In the genomic region with DNA sequence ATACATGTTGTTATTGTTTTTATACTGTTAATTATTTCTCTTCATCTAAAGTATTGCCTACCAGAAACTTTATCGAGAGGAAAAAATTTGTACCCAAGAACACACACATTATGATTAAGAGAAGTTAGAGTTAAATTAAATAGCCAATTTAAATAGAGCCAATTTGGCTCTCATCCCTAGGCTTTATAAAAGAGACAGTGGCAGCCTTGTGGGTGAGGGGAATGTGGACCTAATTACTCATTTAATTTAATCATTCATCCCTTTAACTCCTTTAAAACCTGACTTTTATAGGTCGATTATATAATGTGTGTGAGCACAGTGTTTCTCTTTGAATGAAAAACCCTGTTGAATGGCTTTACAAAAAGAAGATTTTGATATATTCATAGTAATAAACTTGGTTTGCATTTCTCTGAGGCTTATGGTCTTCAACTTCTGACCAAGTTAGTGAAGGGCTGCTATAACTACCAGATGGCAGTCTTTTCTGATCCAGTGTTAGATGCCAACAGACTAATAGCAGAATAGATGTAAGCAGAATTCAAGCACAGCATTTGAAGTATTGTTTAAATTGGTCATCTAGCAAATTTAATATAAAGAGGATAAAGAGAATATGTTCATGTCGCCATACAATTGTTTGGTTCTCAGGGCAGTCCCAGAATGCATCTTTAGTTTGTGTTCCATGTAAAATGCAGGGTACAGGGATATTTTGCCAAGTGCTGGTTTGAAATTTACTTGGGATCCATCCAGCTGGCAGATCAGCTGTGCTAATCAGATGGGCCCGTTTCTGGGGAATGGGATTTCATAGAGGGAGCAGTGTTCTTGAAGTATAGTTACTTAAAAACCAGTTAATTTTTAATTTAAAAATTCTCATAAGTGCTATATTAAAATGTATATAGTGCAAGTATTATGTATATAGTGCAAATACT, we compare ENCODE assay signal across 14 cellular contexts. TPM values are rescaled to one million over a fixed set of nuclear protein-coding genes. Genes with fewer than 3 reads are reported as not detected.
DNase-seq lines count a peak whose midpoint lies in the region; ATAC-seq and TF ChIP-seq lines count a peak whose summit lies in the region.
"Had no signal": no experiment of that assay in that cellular context is flagged by ENCODE, and none has a peak within 500 bp of the region (broad histone marks: within the 10 kb centered on the region; RNA-seq: fewer than 3 reads in every experiment).

No MANE protein-coding gene starts in this region.

- peaks cover 0 to 5% (median 0%) of the 10 kb centered on the region in 3 donors for H3K36me3 ChIP-seq in tibial nerve

- no peak overlapping the region for H3K4me3 Mint-ChIP-seq in activated naive CD8-positive, alpha-beta T cell
- H3K4me3 Mint-ChIP-seq in activated naive CD8-positive, alpha-beta T cell treated with anti-CD3 and anti-CD28 coated beads, Interleukin-2, amount 50 U/mL, for 24 hours: no peak overlapping the region
- H3K4me3 Mint-ChIP-seq: activated T-cell treated with anti-CD3 and anti-CD28 coated beads, Interleukin-2, amount 50 U/mL, for 24 hours; T-helper 1 cell treated with Interleukin-12 subunit alpha and Interleukin-12 subunit beta and Interleukin-4 antibody, amounts not matched to agents 30 μg/mL and 1 μg/mL, for 36 hours; type B pancreatic cell had no signal

- H3K4me3 ChIP-seq in coronary artery: peak overlapping the region; percentile 41
- no peak overlapping the region for H3K4me3 ChIP-seq in tibial nerve

- TF ChIP-seq POLR2A in tibial nerve (IDR thresholded peaks at IDR 0.05): no peak

- no peak for DNase-seq in activated naive CD8-positive, alpha-beta T cell treated with anti-CD3 and anti-CD28 coated beads, Interleukin-2, amount 50 U/mL, for 24 hours
- DNase-seq in coronary artery (ENCODE audit: low spot score): no peak
- DNase-seq in medulla oblongata (ENCODE audit: extremely low spot score): peak; percentile 74
- DNase-seq in tibial nerve (ENCODE audit: low spot score in 2 of 2): no peak
- DNase-seq in stimulated activated CD4-positive, alpha-beta T cell treated with anti-CD3 and anti-CD28 coated beads, Interleukin-15, amount 100 ng/mL, for 24 hours: no peak
- DNase-seq in iPS-NIHi11 (ENCODE audit: low spot score): no peak
- DNase-seq: activated T-cell treated with anti-CD3 and anti-CD28 coated beads, Interleukin-2, amount 50 U/mL, for 24 hours; central memory CD4-positive, alpha-beta T cell; DMS153; erythroblast had no signal

- H3K36me3 Mint-ChIP-seq in activated naive CD8-positive, alpha-beta T cell: peaks cover 2% of the 10 kb centered on the region
- H3K36me3 Mint-ChIP-seq in activated naive CD8-positive, alpha-beta T cell treated with anti-CD3 and anti-CD28 coated beads, Interleukin-2, amount 50 U/mL, for 24 hours (ENCODE audit: low read depth): no peaks in the 10 kb centered on the region
- H3K36me3 Mint-ChIP-seq: type B pancreatic cell had no signal

- H3K4me1 Mint-ChIP-seq in activated naive CD8-positive, alpha-beta T cell (ENCODE audit: low read depth): peaks cover 68% of the 10 kb centered on the region
- peaks cover 66% of the 10 kb centered on the region for H3K4me1 Mint-ChIP-seq in activated naive CD8-positive, alpha-beta T cell treated with anti-CD3 and anti-CD28 coated beads, Interleukin-2, amount 50 U/mL, for 24 hours

- H3K27ac Mint-ChIP-seq in activated naive CD8-positive, alpha-beta T cell: peak overlapping the region; percentile 76
- H3K27ac Mint-ChIP-seq in activated naive CD8-positive, alpha-beta T cell treated with anti-CD3 and anti-CD28 coated beads, Interleukin-2, amount 50 U/mL, for 24 hours: no peak overlapping the region
- H3K27ac Mint-ChIP-seq: activated T-cell treated with anti-CD3 and anti-CD28 coated beads, Interleukin-2, amount 50 U/mL, for 24 hours; T-helper 1 cell treated with Interleukin-12 subunit alpha and Interleukin-12 subunit beta and Interleukin-4 antibody, amounts not matched to agents 30 μg/mL and 1 μg/mL, for 36 hours; type B pancreatic cell had no signal

- TF ChIP-seq EP300 in tibial nerve (IDR thresholded peaks at IDR 0.05): no peak

- ATAC-seq in activated naive CD8-positive, alpha-beta T cell treated with anti-CD3 and anti-CD28 coated beads, Interleukin-2, amount 50 U/mL, for 24 hours: no peak
- ATAC-seq in HG03159 (IDR thresholded peaks at IDR 0.05; ENCODE audit: unreplicated experiment): no peak

- H3K27ac ChIP-seq in coronary artery (peak overlapping the region in 1 of 2 donors; percentile 41), tibial nerve (peak overlapping the region; percentile 17 to 61 (median 40))

- H3K9me3 ChIP-seq in tibial nerve: no peaks in the 10 kb centered on the region

- H3K4me1 ChIP-seq in tibial nerve: peaks cover 2 to 74% (median 33%) of the 10 kb centered on the region in 4 donors

- TF ChIP-seq CTCF in coronary artery (IDR thresholded peaks at IDR 0.05) (no peak), tibial nerve (IDR thresholded peaks at IDR 0.05) (no peak)

- H3K27me3 Mint-ChIP-seq in activated naive CD8-positive, alpha-beta T cell: no peaks in the 10 kb centered on the region
- H3K27me3 Mint-ChIP-seq in activated naive CD8-positive, alpha-beta T cell treated with anti-CD3 and anti-CD28 coated beads, Interleukin-2, amount 50 U/mL, for 24 hours: no peaks in the 10 kb centered on the region
- H3K27me3 Mint-ChIP-seq: activated T-cell treated with anti-CD3 and anti-CD28 coated beads, Interleukin-2, amount 50 U/mL, for 24 hours; type B pancreatic cell had no signal

- H3K9me3 Mint-ChIP-seq in activated naive CD8-positive, alpha-beta T cell (ENCODE audit: low read depth): no peaks in the 10 kb centered on the region
- no peaks in the 10 kb centered on the region for H3K9me3 Mint-ChIP-seq in activated naive CD8-positive, alpha-beta T cell treated with anti-CD3 and anti-CD28 coated beads, Interleukin-2, amount 50 U/mL, for 24 hours
- H3K9me3 Mint-ChIP-seq: activated T-cell treated with anti-CD3 and anti-CD28 coated beads, Interleukin-2, amount 50 U/mL, for 24 hours; T-helper 1 cell treated with Interleukin-12 subunit alpha and Interleukin-12 subunit beta and Interleukin-4 antibody, amounts not matched to agents 30 μg/mL and 1 μg/mL, for 36 hours; type B pancreatic cell had no signal

- no peaks in the 10 kb centered on the region for H3K27me3 ChIP-seq in tibial nerve

- 24 to 27% methylated on average over 4 of the region's 4 CpGs for WGBS in tibial nerve, 2 donors

RNA-seq across cellular contexts. Expression of a gene that starts 25.3 kb away (rescaled TPM):
- 100 to 1,000 TPM; 208 to 639 (median 443) TPM for total RNA-seq in tibial nerve
